Comparison of ENCODE assay signal across 8 cellular contexts in genomic region chr18:48952287-48953095, GRCh38. TPM values are rescaled to one million over a fixed set of nuclear protein-coding genes. Genes with fewer than 3 reads are reported as not detected.
A peak's percentile ranks its signal among the peaks of the same experiment; 100 is the strongest.
DNase-seq lines count a peak whose midpoint lies in the region; ATAC-seq and TF ChIP-seq lines count a peak whose summit lies in the region.

No MANE protein-coding gene starts in this region.

- TF ChIP-seq CTCF in KMS-11 (conservative IDR thresholded peaks at IDR 0.05; ENCODE audit: low read depth, low read length) (no peak), heart right ventricle (IDR thresholded peaks at IDR 0.05) (peak in 1 of 9 donors; percentile 7)

- H3K9me3 ChIP-seq in SJCRH30 (replicated peaks) (no peaks in the 10 kb centered on the region), heart right ventricle (no peaks in the 10 kb centered on the region)

- H3K4me2 ChIP-seq in KMS-11: peak overlapping the region; percentile 99

- peak overlapping the region; percentile 96 for H3K9ac ChIP-seq in KMS-11

- no peaks in the 10 kb centered on the region for H3K27me3 ChIP-seq in KMS-11 (ENCODE audit: insufficient read depth, low read depth)
- H3K27me3 ChIP-seq in SJCRH30: no peaks in the 10 kb centered on the region
- H3K27me3 ChIP-seq in heart right ventricle: no peaks in the 10 kb centered on the region

- peak overlapping the region; percentile 95 for H2AFZ ChIP-seq in KMS-11 (ENCODE audit: low read depth)

- ATAC-seq in GM21576 (IDR thresholded peaks at IDR 0.05; ENCODE audit: unreplicated experiment) (peak; percentile 31), heart right ventricle (peak; percentile 74 to 87 (median 86))

- WGBS in heart right ventricle, 2 donors: 0 to 1% methylated on average over 65 to 66 of the region's 66 CpGs

- H3K4me1 ChIP-seq in KMS-11 (ENCODE audit: low read depth, poor library complexity, severe bottlenecking): peaks cover 17% of the 10 kb centered on the region
- peaks cover 5% of the 10 kb centered on the region; the same call in 1 of the 2 replicates for H3K4me1 ChIP-seq in SJCRH30
- peaks cover 5 to 54% (median 41%) of the 10 kb centered on the region in 9 donors for H3K4me1 ChIP-seq in heart right ventricle

- H3K27ac ChIP-seq in KMS-11: peak overlapping the region; percentile 97
- peak overlapping the region; percentile 98 for H3K27ac ChIP-seq in SJCRH30
- H3K27ac ChIP-seq in heart right ventricle: peak overlapping the region; percentile 93 to 100 (median 98)

- H3K79me2 ChIP-seq in KMS-11 (ENCODE audit: insufficient read depth, low read depth): peaks cover 48% of the 10 kb centered on the region

- H3K36me3 ChIP-seq in KMS-11 (ENCODE audit: insufficient read depth) (peaks cover 2% of the 10 kb centered on the region; the same call in 1 of the 2 replicates), SJCRH30 (no peaks in the 10 kb centered on the region), heart right ventricle (peaks cover 0 to 19% (median 0%) of the 10 kb centered on the region in 9 donors)

- DNase-seq in ELF-1 (ENCODE audit: low read depth, low spot score): peak; percentile 96
- peak; percentile 78 to 80 for DNase-seq in SJCRH30
- peak; percentile 62 for DNase-seq in amniotic stem cell (lab: John Stamatoyannopoulos, UW)
- DNase-seq in heart right ventricle: peak; percentile 80 to 85
- peak; percentile 74 for DNase-seq in pons (ENCODE audit: low spot score)
- DNase-seq in middle frontal gyrus (ENCODE audit: extremely low spot score, low spot score): no peak

- peaks cover 15% of the 10 kb centered on the region for H4K20me1 ChIP-seq in KMS-11 (ENCODE audit: insufficient read depth)

- intact Hi-C loops in heart right ventricle (cut with DNase I): loop anchor here in 6 of 10 donors (5.0 to 10.0 kb wide), 8 partner anchors 90 to 275 kb away; no protein-coding TSS in a partner anchor

- H3K4me3 ChIP-seq in KMS-11 (IDR thresholded peaks at IDR 0.05; ENCODE audit: insufficient read depth, low read depth, low read length) (peak overlapping the region; percentile 39), SJCRH30 (peak overlapping the region; percentile 86), heart right ventricle (peak overlapping the region; percentile 61 to 96 (median 92))

RNA-seq across cellular contexts. Expression of gene SMAD7, which starts 1.7 kb away (rescaled TPM):
- total RNA-seq in SJCRH30 (2014; rRNA removed; shearing (Covaris generic)): 3.0 and 3.2 TPM in 2 replicates
- total RNA-seq in heart right ventricle: 10 to 100 TPM; 15.4 to 28.6 (median 19.9) TPM
- polyA plus RNA-seq in heart right ventricle: 10 to 100 TPM in 1 of 2 donors, 1 to 10 TPM in 1; 6.7 to 18.7 TPM

Comparison
In these comparisons a context has a peak if more than half of its experiments do, and no peak if none do; other contexts are left out.
1. H3K4me3 ChIP-seq: peak in every context shown above with its lines; median percentile 92 in heart right ventricle; 86 in SJCRH30; 39 in KMS-11.